In the genomic region with DNA sequence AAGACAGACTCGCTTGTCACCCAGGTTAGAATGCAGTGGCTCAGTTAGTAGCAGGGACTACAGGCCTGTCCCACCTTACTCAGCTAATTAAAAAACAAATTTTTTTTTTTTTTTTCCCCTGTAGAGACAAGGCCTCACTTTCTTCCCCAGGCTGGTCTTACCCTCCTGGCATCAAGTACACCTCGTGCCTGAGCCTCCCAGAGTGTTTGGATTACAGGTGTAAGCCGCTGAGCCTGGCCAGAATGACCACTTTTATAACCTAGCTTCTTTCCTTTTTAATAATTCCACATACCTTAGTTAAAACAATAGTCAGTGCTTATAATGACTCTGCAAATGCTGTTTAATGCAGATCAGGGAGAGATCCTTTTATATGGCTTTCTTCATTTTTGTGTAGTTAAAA, we compare ENCODE assay signal across 8 cellular contexts. TPM values are rescaled to one million over a fixed set of nuclear protein-coding genes. Genes with fewer than 3 reads are reported as not detected.
DNase-seq lines count a peak whose midpoint lies in the region; ATAC-seq and TF ChIP-seq lines count a peak whose summit lies in the region.

No MANE protein-coding gene starts in this region.

- no peak for DNase-seq in activated CD4-positive, alpha-beta T cell treated with anti-CD3 and anti-CD28 coated beads, Interleukin-2, amount 10 ng/mL, durations not matched to agents 24 days and 14 days
- DNase-seq in activated CD4-positive, alpha-beta T cell treated with anti-CD3 and anti-CD28 coated beads, Interleukin-2, amount 50 U/mL, for 4 hours = no peak
- DNase-seq in NCI-H748 (lab: John Stamatoyannopoulos, UW; ENCODE audit: unreplicated experiment) (peak; percentile 71), fibroblast of lung (ENCODE audit: low read depth in 2 of 2) (no peak), HEK293T (ENCODE audit: extremely low spot score) (no peak)
- DNase-seq in stimulated activated naive CD4-positive, alpha-beta T cell (lab: John Stamatoyannopoulos, UW) = no peak

- H3K27ac ChIP-seq in fibroblast of lung (ENCODE audit: insufficient read depth, low read length) = peak overlapping the region; percentile 52

- CTCF ChIA-PET in HEK293T (lab: Yijun Ruan, JAX) = interaction anchor here (0.6 to 1.5 kb wide), 3 partner anchors 9 to 293 kb away, joined by 3 to 6 read pairs (median 3); no protein-coding TSS in a partner anchor

- H3K79me2 ChIP-seq in fibroblast of lung (ENCODE audit: control insufficient read depth, insufficient read depth, low read length) = peaks cover 47% of the 10 kb centered on the region

- H4K20me1 ChIP-seq in fibroblast of lung (ENCODE audit: control insufficient read depth, extremely low read depth, insufficient read depth, low read length) = peaks cover 2% of the 10 kb centered on the region

- peaks cover 19% of the 10 kb centered on the region for H3K4me1 Mint-ChIP-seq in activated CD4-positive, alpha-beta T cell treated with anti-CD3 and anti-CD28 coated beads, Interleukin-2, amount 10 ng/mL, durations not matched to agents 24 days and 14 days
- H3K4me1 Mint-ChIP-seq in stimulated activated memory B cell treated with anti-CD40 and anti-IgM and Interleukin-4, amounts not matched to agents 10 μg/mL and 1 μg/mL and 100 μg/mL, for 72 hours = peaks cover 50% of the 10 kb centered on the region

- H3K27me3 Mint-ChIP-seq in activated CD4-positive, alpha-beta T cell treated with anti-CD3 and anti-CD28 coated beads, Interleukin-2, amount 10 ng/mL, durations not matched to agents 24 days and 14 days = no peaks in the 10 kb centered on the region
- no peaks in the 10 kb centered on the region for H3K27me3 Mint-ChIP-seq in stimulated activated memory B cell treated with anti-CD40 and anti-IgM and Interleukin-4, amounts not matched to agents 10 μg/mL and 1 μg/mL and 100 μg/mL, for 72 hours

- peak overlapping the region; percentile 31 for H3K4me3 Mint-ChIP-seq in activated CD4-positive, alpha-beta T cell treated with anti-CD3 and anti-CD28 coated beads, Interleukin-2, amount 10 ng/mL, durations not matched to agents 24 days and 14 days
- no peak overlapping the region for H3K4me3 Mint-ChIP-seq in stimulated activated memory B cell treated with anti-CD40 and anti-IgM and Interleukin-4, amounts not matched to agents 10 μg/mL and 1 μg/mL and 100 μg/mL, for 72 hours

- H3K9me3 Mint-ChIP-seq in activated CD4-positive, alpha-beta T cell treated with anti-CD3 and anti-CD28 coated beads, Interleukin-2, amount 10 ng/mL, durations not matched to agents 24 days and 14 days = no peaks in the 10 kb centered on the region
- no peaks in the 10 kb centered on the region for H3K9me3 Mint-ChIP-seq in stimulated activated memory B cell treated with anti-CD40 and anti-IgM and Interleukin-4, amounts not matched to agents 10 μg/mL and 1 μg/mL and 100 μg/mL, for 72 hours

- H3K27ac Mint-ChIP-seq in activated CD4-positive, alpha-beta T cell treated with anti-CD3 and anti-CD28 coated beads, Interleukin-2, amount 10 ng/mL, durations not matched to agents 24 days and 14 days = no peak overlapping the region
- peak overlapping the region; percentile 73 for H3K27ac Mint-ChIP-seq in stimulated activated memory B cell treated with anti-CD40 and anti-IgM and Interleukin-4, amounts not matched to agents 10 μg/mL and 1 μg/mL and 100 μg/mL, for 72 hours

- H3K36me3 ChIP-seq in fibroblast of lung (ENCODE audit: control insufficient read depth, insufficient read depth, low read length) = no peaks in the 10 kb centered on the region

- TF ChIP-seq CTCF in fibroblast of lung (conservative IDR thresholded peaks at IDR 0.05 in 1 of 2, IDR thresholded peaks at IDR 0.05 in 1 of 2; ENCODE audit: low read depth in 1 of 2, low read length in 2 of 2) = no peak

- no peaks in the 10 kb centered on the region for H3K27me3 ChIP-seq in fibroblast of lung (ENCODE audit: control insufficient read depth, insufficient read depth, low read length)

- peaks cover 11% of the 10 kb centered on the region for H3K4me1 ChIP-seq in fibroblast of lung (ENCODE audit: control insufficient read depth, extremely low read depth, insufficient read depth, low read length)

- intact Hi-C loops in activated CD4-positive, alpha-beta T cell treated with anti-CD3 and anti-CD28 coated beads, Interleukin-2, amount 10 ng/mL, durations not matched to agents 24 days and 14 days (cut with micrococcal nuclease) = no loop called here

- H3K36me3 Mint-ChIP-seq in activated CD4-positive, alpha-beta T cell treated with anti-CD3 and anti-CD28 coated beads, Interleukin-2, amount 10 ng/mL, durations not matched to agents 24 days and 14 days (ENCODE audit: low read depth) = peaks cover 9% of the 10 kb centered on the region
- peaks cover 13% of the 10 kb centered on the region for H3K36me3 Mint-ChIP-seq in stimulated activated memory B cell treated with anti-CD40 and anti-IgM and Interleukin-4, amounts not matched to agents 10 μg/mL and 1 μg/mL and 100 μg/mL, for 72 hours

- no peaks in the 10 kb centered on the region for H3K9me3 ChIP-seq in fibroblast of lung (ENCODE audit: control insufficient read depth, insufficient read depth, low read depth, low read length)

- H3K9ac ChIP-seq in fibroblast of lung (ENCODE audit: insufficient read depth, low read length) = no peak overlapping the region

- POLR2A ChIA-PET in HEK293T (lab: Yijun Ruan, JAX) = interaction anchor here (2.6 kb wide), 1 partner anchor 31 kb away, joined by 8 read pairs; the partner anchor contains the start of gene RSBN1L

- H3K4me2 ChIP-seq in fibroblast of lung (ENCODE audit: extremely low read depth, insufficient read depth, low read length) = peak overlapping the region; percentile 42

- H2AFZ ChIP-seq in fibroblast of lung (ENCODE audit: low read length) = no peak overlapping the region

- no peak overlapping the region for H3K4me3 ChIP-seq in fibroblast of lung (replicated peaks in 1 of 4; ENCODE audit: control extremely low read depth in 1 of 4, insufficient read depth in 1 of 4, low read depth in 3 of 4, low read length in 4 of 4)

- no peak for ATAC-seq in stimulated activated memory B cell treated with anti-CD40 and anti-IgM and Interleukin-4, amounts not matched to agents 10 μg/mL and 1 μg/mL and 100 μg/mL, for 72 hours
- no peak for ATAC-seq in GM21786 (IDR thresholded peaks at IDR 0.05; ENCODE audit: unreplicated experiment)

TF ChIP-seq in HEK293T, 16 proteins besides CTCF, POLR2A, EP300 and RAD21:
- TF ChIP-seq ZNF384 (IDR thresholded peaks at IDR 0.05) (no peak), FOXM1 (IDR thresholded peaks at IDR 0.05; ENCODE audit: borderline replicate concordance) (no peak), LEF1 (IDR thresholded peaks at IDR 0.05; ENCODE audit: borderline replicate concordance) (no peak), SUZ12 (IDR thresholded peaks at IDR 0.05) (no peak), SP1 (IDR thresholded peaks at IDR 0.05) (no peak), BHLHE40 (IDR thresholded peaks at IDR 0.05; ENCODE audit: borderline replicate concordance) (no peak), FOXA1 (IDR thresholded peaks at IDR 0.05) (no peak), ARNT (IDR thresholded peaks at IDR 0.05) (no peak), NFRKB (IDR thresholded peaks at IDR 0.05) (no peak), HDGF (IDR thresholded peaks at IDR 0.05; ENCODE audit: borderline replicate concordance) (no peak), ELF4 (IDR thresholded peaks at IDR 0.05) (no peak), L3MBTL2 (conservative IDR thresholded peaks at IDR 0.05) (no peak), FOXK2 (IDR thresholded peaks at IDR 0.05) (no peak), CTBP1 (IDR thresholded peaks at IDR 0.05; ENCODE audit: borderline replicate concordance) (no peak), TARDBP (IDR thresholded peaks at IDR 0.05) (no peak)
- TF ChIP-seq, protein P1, sequence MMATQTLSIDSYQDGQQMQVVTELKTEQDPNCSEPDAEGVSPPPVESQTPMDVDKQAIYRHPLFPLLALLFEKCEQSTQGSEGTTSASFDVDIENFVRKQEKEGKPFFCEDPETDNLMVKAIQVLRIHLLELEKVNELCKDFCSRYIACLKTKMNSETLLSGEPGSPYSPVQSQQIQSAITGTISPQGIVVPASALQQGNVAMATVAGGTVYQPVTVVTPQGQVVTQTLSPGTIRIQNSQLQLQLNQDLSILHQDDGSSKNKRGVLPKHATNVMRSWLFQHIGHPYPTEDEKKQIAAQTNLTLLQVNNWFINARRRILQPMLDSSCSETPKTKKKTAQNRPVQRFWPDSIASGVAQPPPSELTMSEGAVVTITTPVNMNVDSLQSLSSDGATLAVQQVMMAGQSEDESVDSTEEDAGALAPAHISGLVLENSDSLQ (IDR thresholded peaks at IDR 0.05) = no peak
TF ChIP-seq in HEK293T: peak in this region for 0.

RNA-seq across cellular contexts. Expression of gene RSBN1L, which starts 31.3 kb away (rescaled TPM):
- 26.3 and 31.3 TPM in 2 replicates for total RNA-seq in activated CD4-positive, alpha-beta T cell treated with anti-CD3 and anti-CD28 coated beads, Interleukin-2, amount 10 ng/mL, durations not matched to agents 24 days and 14 days
- total RNA-seq in fibroblast of lung = 19.7 and 20.0 TPM in 2 replicates
- polyA plus RNA-seq in fibroblast of lung = 10.5 and 12.0 TPM in 2 replicates
- 9.6 and 10.4 TPM in 2 replicates for polyA plus RNA-seq in fibroblast of lung (2012)
- 1.9 and 2.1 TPM in 2 replicates for polyA minus RNA-seq in fibroblast of lung (ENCODE audit: low replicate concordance)
